ENCODE assay signal across 15 cellular contexts in the genomic region with DNA sequence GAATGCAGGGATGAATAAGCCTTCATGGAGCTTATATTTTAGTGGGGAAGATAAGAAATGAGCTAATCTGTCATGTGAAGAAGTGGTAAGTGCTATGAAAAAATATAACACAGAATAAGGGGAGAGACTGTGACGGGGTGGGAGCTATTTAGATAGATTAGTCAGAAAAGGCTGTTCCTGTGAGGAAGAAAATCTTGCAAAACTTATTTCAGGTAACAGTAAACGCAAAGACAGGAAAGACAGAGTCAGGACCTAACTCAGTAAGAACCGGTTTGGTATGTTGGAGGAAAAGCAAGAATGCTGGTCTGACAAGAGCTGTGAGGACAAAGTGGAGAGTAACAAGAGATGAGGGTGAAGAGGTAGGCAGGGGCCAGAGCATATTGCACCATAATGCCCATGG. TPM values are rescaled to one million over a fixed set of nuclear protein-coding genes. Genes with fewer than 3 reads are reported as not detected.
DNase-seq lines count a peak whose midpoint lies in the region; ATAC-seq and TF ChIP-seq lines count a peak whose summit lies in the region.
"Had no signal": no experiment of that assay in that cellular context is flagged by ENCODE, and none has a peak within 500 bp of the region (broad histone marks: within the 10 kb centered on the region; RNA-seq: fewer than 3 reads in every experiment).

No MANE protein-coding gene starts in this region.

- H3K4me2 ChIP-seq in GM23338, result no peak overlapping the region

- H4K20me1 ChIP-seq in GM23338 (replicated peaks; ENCODE audit: insufficient read depth), result peaks cover 16% of the 10 kb centered on the region

- DNase-seq in GM23338 (ENCODE audit: low spot score) (peak; percentile 59), RWPE1 (ENCODE audit: low spot score) (peak; percentile 30), fibroblast of villous mesenchyme (ENCODE audit: low read depth) (peak; percentile 81), mucosa of descending colon (no peak), HAP-1 (ENCODE audit: low spot score in 2 of 2) (no peak), OCI-M1 (lab: John Stamatoyannopoulos, UW) (no peak)
- DNase-seq: activated CD4-positive, alpha-beta T cell treated with anti-CD3 and anti-CD28 coated beads, Interleukin-2, amount 50 U/mL, for 48 hours; C1 segment of cervical spinal cord; MM.1S; naive thymus-derived CD4-positive, alpha-beta T cell; stomach had no signal

- H3K36me3 Mint-ChIP-seq in GM23338 (ENCODE audit: low read depth), result no peaks in the 10 kb centered on the region
- H3K36me3 Mint-ChIP-seq in activated T-helper 17 cell treated with anti-CD3 and anti-CD28 coated beads, Interleukin-2, amount 50 U/mL, for 72 hours (ENCODE audit: low read depth), result peaks cover 30% of the 10 kb centered on the region

- H3K4me3 Mint-ChIP-seq in GM23338, result no peak overlapping the region
- H3K4me3 Mint-ChIP-seq in activated T-helper 17 cell treated with anti-CD3 and anti-CD28 coated beads, Interleukin-2, amount 50 U/mL, for 72 hours, result no peak overlapping the region
- H3K4me3 Mint-ChIP-seq: naive thymus-derived CD4-positive, alpha-beta T cell had no signal

- H3F3A ChIP-seq in GM23338 (replicated peaks; ENCODE audit: low read depth), result no peaks in the 10 kb centered on the region

- H3K27me3 ChIP-seq in GM23338 (ENCODE audit: insufficient read depth) (no peaks in the 10 kb centered on the region), HAP-1 (ENCODE audit: low read depth) (no peaks in the 10 kb centered on the region)
- H3K27me3 ChIP-seq: stomach had no signal

- in situ Hi-C loops in HAP-1 (cut with MboI; ENCODE audit: low sequenced_read_pairs), result no loop called here

- H3K4me1 ChIP-seq in GM23338 (ENCODE audit: insufficient read depth) (peaks cover 14% of the 10 kb centered on the region), mucosa of descending colon (ENCODE audit: low read depth) (peaks cover 25% of the 10 kb centered on the region), HAP-1 (peaks cover 11% of the 10 kb centered on the region)

- H2AFZ ChIP-seq in GM23338, result no peak overlapping the region

- H3K4me1 Mint-ChIP-seq in GM23338, result peaks cover 7% of the 10 kb centered on the region; the same call in 2 of the 3 replicates
- peaks cover 27% of the 10 kb centered on the region for H3K4me1 Mint-ChIP-seq in activated T-helper 17 cell treated with anti-CD3 and anti-CD28 coated beads, Interleukin-2, amount 50 U/mL, for 72 hours

- H3K9me2 ChIP-seq in GM23338 (ENCODE audit: insufficient read depth), result no peaks in the 10 kb centered on the region

- peak; percentile 92 for ATAC-seq in GM23338
- peak; percentile 49 for ATAC-seq in mucosa of descending colon
- no peak for ATAC-seq in HG03442 (IDR thresholded peaks at IDR 0.05; ENCODE audit: unreplicated experiment)
- ATAC-seq in activated T-helper 17 cell treated with anti-CD3 and anti-CD28 coated beads, Interleukin-2, amount 50 U/mL, for 72 hours (replicated peaks), result no peak
- ATAC-seq: naive thymus-derived CD4-positive, alpha-beta T cell had no signal

- no peak overlapping the region for H3K27ac Mint-ChIP-seq in GM23338
- H3K27ac Mint-ChIP-seq in activated T-helper 17 cell treated with anti-CD3 and anti-CD28 coated beads, Interleukin-2, amount 50 U/mL, for 72 hours, result no peak overlapping the region
- H3K27ac Mint-ChIP-seq: activated T-helper 2 cell treated with anti-CD3 and anti-CD28 coated beads, Interferon-gamma antibody, Interleukin-2, Interleukin-4, amounts not matched to agents 10 μg/mL and 5 μg/mL and 100 μg/mL, durations not matched to agents 14 hours and 24 hours and 36 hours; naive thymus-derived CD4-positive, alpha-beta T cell had no signal

- intact Hi-C loops in mucosa of descending colon (cut with DNase I, micrococcal nuclease), result no loop called here

- H3K36me3 ChIP-seq in GM23338 (ENCODE audit: insufficient read depth), result no peaks in the 10 kb centered on the region
- no peaks in the 10 kb centered on the region for H3K36me3 ChIP-seq in mucosa of descending colon (ENCODE audit: low read depth)
- no peaks in the 10 kb centered on the region for H3K36me3 ChIP-seq in HAP-1 (replicated peaks)

- no peaks in the 10 kb centered on the region for H3K9me3 Mint-ChIP-seq in GM23338
- no peaks in the 10 kb centered on the region for H3K9me3 Mint-ChIP-seq in activated T-helper 17 cell treated with anti-CD3 and anti-CD28 coated beads, Interleukin-2, amount 50 U/mL, for 72 hours
- H3K9me3 Mint-ChIP-seq: activated T-helper 2 cell treated with anti-CD3 and anti-CD28 coated beads, Interferon-gamma antibody, Interleukin-2, Interleukin-4, amounts not matched to agents 10 μg/mL and 5 μg/mL and 100 μg/mL, durations not matched to agents 14 hours and 24 hours and 36 hours; naive thymus-derived CD4-positive, alpha-beta T cell had no signal

- no peaks in the 10 kb centered on the region for H3K9me3 ChIP-seq in mucosa of descending colon
- H3K9me3 ChIP-seq in HAP-1, result no peaks in the 10 kb centered on the region
- H3K9me3 ChIP-seq: stomach had no signal

- peaks cover 80% of the 10 kb centered on the region for H3K79me2 ChIP-seq in GM23338 (replicated peaks; ENCODE audit: insufficient read depth)

- H3K27ac ChIP-seq in GM23338 (ENCODE audit: low read depth), result 0 out of 2 replicates have a peak overlapping the region, but pooled peaks have one; percentile 2
- no peak overlapping the region for H3K27ac ChIP-seq in RWPE1
- H3K27ac ChIP-seq: HL-60 had no signal

- POLR2A ChIA-PET in RWPE1 (lab: Yijun Ruan, JAX; ENCODE audit: low non-redundant PET), result no interaction called here

- H3K4me3 ChIP-seq in GM23338 (no peak overlapping the region), fibroblast of villous mesenchyme (ENCODE audit: low read depth, low read length) (no peak overlapping the region), mucosa of descending colon (no peak overlapping the region), HAP-1 (no peak overlapping the region)
- H3K4me3 ChIP-seq: stomach had no signal

- H3K27me3 Mint-ChIP-seq in GM23338 (ENCODE audit: insufficient read depth, low read depth, poor library complexity), result no peaks in the 10 kb centered on the region
- no peaks in the 10 kb centered on the region for H3K27me3 Mint-ChIP-seq in activated T-helper 17 cell treated with anti-CD3 and anti-CD28 coated beads, Interleukin-2, amount 50 U/mL, for 72 hours
- H3K27me3 Mint-ChIP-seq: naive thymus-derived CD4-positive, alpha-beta T cell had no signal

- CTCF ChIA-PET in RWPE1 (lab: Yijun Ruan, JAX), result interaction anchor here (0.6 to 0.7 kb wide), 2 partner anchors 9 to 42 kb away, joined by 3 to 4 read pairs; no protein-coding TSS in a partner anchor

- TF ChIP-seq CTCF in GM23338 (conservative IDR thresholded peaks at IDR 0.05; ENCODE audit: low read depth in 2 of 2) (no peak), RWPE1 (conservative IDR thresholded peaks at IDR 0.05; ENCODE audit: low read depth) (no peak), fibroblast of villous mesenchyme (IDR thresholded peaks at IDR 0.05; ENCODE audit: insufficient read depth, low read depth, low read length) (no peak), mucosa of descending colon (IDR thresholded peaks at IDR 0.05) (no peak)

RNA-seq across cellular contexts. Expression of gene GNAI3, which starts 22.0 kb away (rescaled TPM):
- total RNA-seq in GM23338 (2014; rRNA removed; shearing (Covaris generic)), result 9.6 and 10.2 TPM in 2 replicates
- polyA plus RNA-seq in GM23338 (2016; fragmentation: Nextera tagmentation; extraction: Ambion mirVana), result 4.0 and 4.5 TPM in 2 replicates
- 14.2 and 17.3 TPM in 2 replicates for total RNA-seq in fibroblast of villous mesenchyme
- 1 to 10 TPM; 6.5 to 8.3 (median 7.6) TPM for total RNA-seq in mucosa of descending colon
- total RNA-seq in activated T-helper 17 cell treated with anti-CD3 and anti-CD28 coated beads, Interleukin-2, amount 50 U/mL, for 72 hours, result 10 to 100 TPM in 1 of 2 donors, 1 to 10 TPM in 1; 10.0 to 11.6 TPM

RNA-seq across cellular contexts. Expression of gene GPR61, which starts 30.7 kb away (rescaled TPM):
- 0.58 TPM in 1 of 2 replicates, not detected in the other for total RNA-seq in GM23338 (2014; rRNA removed; shearing (Covaris generic))
- polyA plus RNA-seq in GM23338 (2016; fragmentation: Nextera tagmentation; extraction: Ambion mirVana), result 0.13 and 0.28 TPM in 2 replicates
- total RNA-seq in fibroblast of villous mesenchyme, result under 0.01 TPM in 1 of 2 replicates, not detected in the other
- under 1 TPM in 1 of 3 donors, not detected in 2; 0.25 TPM for total RNA-seq in mucosa of descending colon
- under 1 TPM in 1 of 2 donors, not detected in 1; 0.45 TPM for total RNA-seq in activated T-helper 17 cell treated with anti-CD3 and anti-CD28 coated beads, Interleukin-2, amount 50 U/mL, for 72 hours
- total RNA-seq: stomach had no signal

RNA-seq across cellular contexts. Expression of gene GNAT2, which starts 49.0 kb away (rescaled TPM):
- 0.21 TPM in 1 of 2 replicates, not detected in the other for total RNA-seq in GM23338 (2014; rRNA removed; shearing (Covaris generic))
- not detected in 2 replicates for polyA plus RNA-seq in GM23338 (2016; fragmentation: Nextera tagmentation; extraction: Ambion mirVana)
- total RNA-seq in fibroblast of villous mesenchyme, result under 0.01 and 0.43 TPM in 2 replicates
- not detected for total RNA-seq in mucosa of descending colon
- total RNA-seq in activated T-helper 17 cell treated with anti-CD3 and anti-CD28 coated beads, Interleukin-2, amount 50 U/mL, for 72 hours, result under 1 TPM; 0.32 to 0.54 TPM
- total RNA-seq: stomach had no signal
- polyA plus RNA-seq: naive thymus-derived CD4-positive, alpha-beta T cell had no signal

RNA-seq across cellular contexts. Expression of gene AMPD2, which starts 49.2 kb away (rescaled TPM):
- 58.6 and 62.1 TPM in 2 replicates for total RNA-seq in GM23338 (2014; rRNA removed; shearing (Covaris generic))
- polyA plus RNA-seq in GM23338 (2016; fragmentation: Nextera tagmentation; extraction: Ambion mirVana), result 23.1 and 24.5 TPM in 2 replicates
- total RNA-seq in fibroblast of villous mesenchyme (90.5 and 107 TPM in 2 replicates), mucosa of descending colon (10 to 100 TPM; 35.6 to 47.4 (median 40.9) TPM)
- 100 to 1,000 TPM in 1 of 2 donors, 10 to 100 TPM in 1; 97.1 to 135 TPM for total RNA-seq in activated T-helper 17 cell treated with anti-CD3 and anti-CD28 coated beads, Interleukin-2, amount 50 U/mL, for 72 hours

Comparison
In these comparisons a context has a peak if more than half of its experiments do, and no peak if none do; other contexts are left out.
1. ATAC-seq: peak in GM23338 (single experiment) and mucosa of descending colon (single experiment); none in HG03442 (single experiment) and activated T-helper 17 cell treated with anti-CD3 and anti-CD28 coated beads, Interleukin-2, amount 50 U/mL, for 72 hours (single experiment).
2. DNase-seq: peak in GM23338 (single experiment), RWPE1 (single experiment) and fibroblast of villous mesenchyme (single experiment); none in mucosa of descending colon (0 of 3), HAP-1 (0 of 2) and OCI-M1 (single experiment).